In genomic region chr6:168943231-168943905, GRCh38 we compare ENCODE assay signal across 17 cellular contexts.
DNase-seq lines count a peak whose midpoint lies in the region; ATAC-seq and TF ChIP-seq lines count a peak whose summit lies in the region.
"Had no signal": no experiment of that assay in that cellular context is flagged by ENCODE, and none has a peak within 500 bp of the region (broad histone marks: within the 10 kb centered on the region; RNA-seq: fewer than 3 reads in every experiment).

No MANE protein-coding gene starts in this region.

- H3K27me3 ChIP-seq in left ventricle myocardium inferior (ENCODE audit: low read depth), result peaks cover 45% of the 10 kb centered on the region
- no peaks in the 10 kb centered on the region for H3K27me3 ChIP-seq in SJCRH30
- H3K27me3 ChIP-seq in osteoblast (ENCODE audit: insufficient read depth, low read length), result peaks cover 25% of the 10 kb centered on the region
- H3K27me3 ChIP-seq: BLaER1 had no signal

- H2AFZ ChIP-seq in osteoblast (ENCODE audit: low read length), result no peak overlapping the region
- H2AFZ ChIP-seq: GM23248 had no signal

- no peaks in the 10 kb centered on the region for H3K36me3 ChIP-seq in left ventricle myocardium inferior
- no peaks in the 10 kb centered on the region for H3K36me3 ChIP-seq in SJCRH30
- H3K36me3 ChIP-seq in osteoblast (ENCODE audit: insufficient read depth, low read length), result no peaks in the 10 kb centered on the region
- H3K36me3 ChIP-seq: BLaER1 had no signal

- H3K4me1 ChIP-seq in left ventricle myocardium inferior (no peaks in the 10 kb centered on the region), SJCRH30 (peaks cover 15% of the 10 kb centered on the region), osteoblast (ENCODE audit: insufficient read depth, low read length) (peaks cover 27% of the 10 kb centered on the region)
- H3K4me1 ChIP-seq: A549, BLaER1 had no signal

- no peaks in the 10 kb centered on the region for H4K20me1 ChIP-seq in osteoblast (ENCODE audit: insufficient read depth, low read length)
- H4K20me1 ChIP-seq: BLaER1 had no signal

- DNase-seq in NCI-H1092 (lab: John Stamatoyannopoulos, UW) (peak; percentile 6), NCI-H1092 treated with DMSO at 0.1 percent for 48 hours (lab: John Stamatoyannopoulos, UW) (no peak), left ventricle myocardium superior (no peak), left ventricle myocardium inferior (no peak), SJCRH30 (peak; percentile 49 to 60), osteoblast (ENCODE audit: insufficient read length, low spot score, missing footprints) (no peak), NCI-H82 (lab: John Stamatoyannopoulos, UW) (no peak)
- DNase-seq in activated effector memory CD4-positive, alpha-beta T cell treated with Interleukin-2 at 50 U/mL for 16 hours, result no peak
- DNase-seq: CD4-positive, alpha-beta memory T cell; DMS153; DMS79; GDM1; GM23248; HCEC 1CT had no signal

- no peaks in the 10 kb centered on the region for H3K79me2 ChIP-seq in osteoblast (ENCODE audit: insufficient read depth, low read length)

- no peaks in the 10 kb centered on the region for H3K9me3 ChIP-seq in left ventricle myocardium inferior (replicated peaks)
- no peaks in the 10 kb centered on the region for H3K9me3 ChIP-seq in SJCRH30 (replicated peaks)
- H3K9me3 ChIP-seq in osteoblast (ENCODE audit: low read depth, low read length), result no peaks in the 10 kb centered on the region
- H3K9me3 ChIP-seq: A549, BLaER1 had no signal

- peak overlapping the region; percentile 39 for H3K4me2 ChIP-seq in osteoblast (ENCODE audit: insufficient read depth, low read length)
- H3K4me2 ChIP-seq: A549, BLaER1 had no signal

- peak; percentile 40 for ATAC-seq in left ventricle myocardium superior
- ATAC-seq: A549 had no signal

- TF ChIP-seq CTCF in left ventricle myocardium inferior (IDR thresholded peaks at IDR 0.05; ENCODE audit: borderline replicate concordance) (no peak), osteoblast (IDR thresholded peaks at IDR 0.05; ENCODE audit: extremely low read depth, low read depth, low read length) (no peak)

- intact Hi-C loops in left ventricle myocardium superior (cut with micrococcal nuclease), result no loop called here
- intact Hi-C loops in left ventricle myocardium inferior (cut with micrococcal nuclease), result no loop called here

- H3K4me3 ChIP-seq in left ventricle myocardium inferior (no peak overlapping the region), SJCRH30 (no peak overlapping the region), osteoblast (ENCODE audit: insufficient read depth, low read length) (no peak overlapping the region)
- H3K4me3 ChIP-seq: A549, BLaER1, GM23248 had no signal

- H3K27ac ChIP-seq in left ventricle myocardium inferior (replicated peaks) (no peak overlapping the region), SJCRH30 (peak overlapping the region; percentile 18; the same call in 1 of the 2 replicates), osteoblast (ENCODE audit: low read depth, low read length) (no peak overlapping the region)
- H3K27ac ChIP-seq: 22Rv1, A549, BLaER1, GM23248 had no signal

Comparison
In these comparisons a context has a peak if more than half of its experiments do, and no peak if none do; other contexts are left out.
1. DNase-seq: peak in NCI-H1092 (single experiment) and SJCRH30 (2 of 2); none in NCI-H1092 treated with DMSO at 0.1 percent for 48 hours (single experiment), left ventricle myocardium superior (single experiment), left ventricle myocardium inferior (single experiment), osteoblast (single experiment), NCI-H82 (single experiment) and activated effector memory CD4-positive, alpha-beta T cell treated with Interleukin-2 at 50 U/mL for 16 hours (single experiment).